Comparison of ENCODE assay signal across 24 cellular contexts in the genomic region with DNA sequence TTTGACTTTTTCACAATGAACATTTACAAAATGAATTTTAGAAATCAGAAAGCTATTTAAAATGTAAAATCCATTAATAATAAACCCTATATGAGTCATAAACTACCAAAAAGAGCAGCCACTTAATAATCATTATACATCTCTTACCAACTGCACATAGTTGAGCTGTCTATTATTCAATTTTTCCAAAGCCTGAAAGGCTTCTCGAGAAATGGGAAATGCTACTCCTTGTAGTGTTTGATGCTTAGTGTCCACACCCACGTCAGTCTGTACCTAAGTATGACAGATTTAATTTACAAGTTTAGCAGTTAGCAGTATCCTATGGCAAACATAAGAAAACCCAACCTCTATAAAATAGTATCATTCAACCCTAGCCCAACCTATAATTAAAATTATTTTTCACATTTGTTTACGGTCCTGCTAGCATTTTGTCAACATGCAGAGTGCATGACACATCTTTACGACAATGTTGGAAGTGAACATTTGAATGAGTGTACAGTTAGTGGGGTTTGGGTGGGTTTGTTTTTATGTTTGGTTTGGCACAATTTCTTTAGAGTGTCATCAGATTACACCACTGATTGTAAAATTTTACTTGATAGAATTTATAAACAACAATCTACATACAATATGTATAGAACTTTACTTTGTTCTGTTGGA.
"Had no signal": no experiment of that assay in that cellular context is flagged by ENCODE, and none has a peak within 500 bp of the region (broad histone marks: within the 10 kb centered on the region; RNA-seq: fewer than 3 reads in every experiment).

No MANE protein-coding gene starts in this region.

- ATAC-seq: foreskin keratinocyte; left colon; left ventricle myocardium superior; natural killer cell treated with Interleukin-12 subunit alpha and Interleukin-12 subunit beta and Interleukin-15 and Interleukin-18, amount 100 ng/mL, for 72 hours had no signal

- H3K9me3 ChIP-seq: esophagus squamous epithelium, ovary, right atrium auricular region, sigmoid colon, stomach, thoracic aorta, transverse colon had no signal

- H3K27ac Mint-ChIP-seq: natural killer cell treated with Interleukin-12 subunit alpha and Interleukin-12 subunit beta and Interleukin-15 and Interleukin-18, amount 100 ng/mL, for 72 hours; neural progenitor cell had no signal

- H3K4me3 ChIP-seq: esophagus squamous epithelium, lung, neural progenitor cell, ovary, right atrium auricular region, sigmoid colon, skin epidermis, stomach, thoracic aorta, transverse colon had no signal

- H3K9me3 Mint-ChIP-seq: natural killer cell treated with Interleukin-12 subunit alpha and Interleukin-12 subunit beta and Interleukin-15 and Interleukin-18, amount 100 ng/mL, for 72 hours; neural progenitor cell had no signal

- H3K4me1 ChIP-seq: neural progenitor cell, right atrium auricular region had no signal

- H3K4me3 Mint-ChIP-seq: natural killer cell treated with Interleukin-12 subunit alpha and Interleukin-12 subunit beta and Interleukin-15 and Interleukin-18, amount 100 ng/mL, for 72 hours; neural progenitor cell had no signal

- DNase-seq: dermis blood vessel endothelial cell; esophagus squamous epithelium; foreskin keratinocyte; head of caudate nucleus; hippocampal formation; left colon; left ventricle myocardium superior; mesenchymal stem cell; midbrain; nucleus accumbens; ovary; sigmoid colon; stimulated activated CD4-positive, alpha-beta T cell treated with anti-CD3 and anti-CD28 coated beads, Interleukin-2, amount 100 ng/mL, for 24 hours; stimulated activated CD4-positive, alpha-beta T cell treated with anti-CD3 and anti-CD28 coated beads, Interleukin-4, amount 100 ng/mL, for 4 hours; stimulated activated naive CD4-positive, alpha-beta T cell; stomach; substantia nigra; transverse colon had no signal

- H3K27me3 Mint-ChIP-seq: natural killer cell treated with Interleukin-12 subunit alpha and Interleukin-12 subunit beta and Interleukin-15 and Interleukin-18, amount 100 ng/mL, for 72 hours had no signal

- H3K9ac ChIP-seq: neural progenitor cell had no signal

- H3K27me3 ChIP-seq: esophagus squamous epithelium, foreskin keratinocyte, neural progenitor cell, ovary, right atrium auricular region, sigmoid colon, stomach, transverse colon had no signal

- H3K27ac ChIP-seq: esophagus squamous epithelium, foreskin keratinocyte, neural progenitor cell, ovary, right atrium auricular region, sigmoid colon, skin epidermis, stomach, thoracic aorta, transverse colon had no signal

- H3K36me3 ChIP-seq: ovary had no signal

- H3K4me1 Mint-ChIP-seq: neural progenitor cell had no signal
